ENCODE assay signal across 24 cellular contexts in genomic region chr13:51112771-51113170, GRCh38. TPM values are rescaled to one million over a fixed set of nuclear protein-coding genes. Genes with fewer than 3 reads are reported as not detected.
"Had no signal": no experiment of that assay in that cellular context is flagged by ENCODE, and none has a peak within 500 bp of the region (broad histone marks: within the 10 kb centered on the region; RNA-seq: fewer than 3 reads in every experiment).

No MANE protein-coding gene starts in this region.

- ATAC-seq: activated CD8-positive, alpha-beta T cell treated with anti-CD3 and anti-CD28 coated beads for 36 hours; activated T-cell treated with anti-CD3 and anti-CD28 coated beads, Interleukin-2, amount 50 U/mL, for 4 hours; body of pancreas; HepG2; Right ventricle myocardium inferior had no signal

- H3K36me3 ChIP-seq: ascending aorta, cardiac muscle cell, MG63 had no signal

- H3K27ac ChIP-seq: ascending aorta, body of pancreas, cardiac muscle cell, KMS-11, PC-9, SK-N-MC, VCaP had no signal

- H3K4me3 ChIP-seq: ascending aorta, body of pancreas, cardiac muscle cell, MG63, PC-9, SK-N-MC had no signal

- H3K27ac Mint-ChIP-seq: activated CD8-positive, alpha-beta T cell treated with anti-CD3 and anti-CD28 coated beads for 36 hours; activated T-helper 2 cell treated with anti-CD3 and anti-CD28 coated beads, Interferon-gamma antibody, Interleukin-2, Interleukin-4, amounts not matched to agents 10 μg/mL and 5 μg/mL and 100 μg/mL, durations not matched to agents 14 hours and 24 hours and 36 hours had no signal

- H3K4me3 Mint-ChIP-seq: activated CD8-positive, alpha-beta T cell treated with anti-CD3 and anti-CD28 coated beads for 36 hours; activated T-cell treated with anti-CD3 and anti-CD28 coated beads, Interleukin-2, amount 50 U/mL, for 4 hours had no signal

- H3K4me1 ChIP-seq: ascending aorta, body of pancreas had no signal

- H3K27me3 ChIP-seq: ascending aorta, body of pancreas, cardiac muscle cell, MG63 had no signal

- DNase-seq: activated CD4-positive, CD25-positive, alpha-beta regulatory T cell; activated CD8-positive, alpha-beta T cell treated with anti-CD3 and anti-CD28 coated beads for 36 hours; activated naive CD4-positive, alpha-beta T cell treated with anti-CD3 and anti-CD28 coated beads, Interleukin-2, amount 50 U/mL, for 16 hours; activated T-cell treated with anti-CD3 and anti-CD28 coated beads, Interleukin-2, amount 50 U/mL, for 4 hours; amniotic stem cell; body of pancreas; MG63; MV-4-11; NCI-H1092 treated with DMSO at 0.1 percent for 48 hours; NCI-H1417 treated with DMSO at 0.1 percent for 48 hours; NCI-H1694; NCI-H2029; NCI-H524; PC-9; T-helper 1 cell had no signal

RNA-seq across cellular contexts. Expression of gene C13orf42, which starts 1.7 kb away (rescaled TPM):
- total RNA-seq: activated CD8-positive, alpha-beta T cell treated with anti-CD3 and anti-CD28 coated beads for 36 hours; activated T-cell treated with anti-CD3 and anti-CD28 coated beads, Interleukin-2, amount 50 U/mL, for 4 hours; activated T-helper 2 cell treated with anti-CD3 and anti-CD28 coated beads, Interferon-gamma antibody, Interleukin-2, Interleukin-4, amounts not matched to agents 10 μg/mL and 5 μg/mL and 100 μg/mL, durations not matched to agents 14 hours and 24 hours and 36 hours; ascending aorta; body of pancreas; cardiac muscle cell; HepG2; PC-9; Right ventricle myocardium inferior; T-helper 2 cell treated with Interferon-gamma antibody and Interleukin-4, amounts not matched to agents 100 ng/mL and 5 ng/mL, for 36 hours had no signal
